25 cellular contexts compared by ENCODE assay signal in genomic region chr12:54521291-54522062, GRCh38. TPM values are rescaled to one million over a fixed set of nuclear protein-coding genes. Genes with fewer than 3 reads are reported as not detected.
DNase-seq lines count a peak whose midpoint lies in the region; ATAC-seq and TF ChIP-seq lines count a peak whose summit lies in the region.
"Had no signal": no experiment of that assay in that cellular context is flagged by ENCODE, and none has a peak within 500 bp of the region (broad histone marks: within the 10 kb centered on the region; RNA-seq: fewer than 3 reads in every experiment).

No MANE protein-coding gene starts in this region.

- peaks cover 70% of the 10 kb centered on the region for H3K36me3 Mint-ChIP-seq in activated T-cell treated with anti-CD3 and anti-CD28 coated beads, Interleukin-2, amount 50 U/mL, for 4 hours (ENCODE audit: insufficient read depth)
- H3K36me3 Mint-ChIP-seq in immature natural killer cell: peaks cover 47 to 96% (median 64%) of the 10 kb centered on the region in 3 donors
- H3K36me3 Mint-ChIP-seq in stimulated activated naive B cell treated with anti-CD40 and anti-IgM and Interleukin-4, amounts not matched to agents 10 μg/mL and 1 μg/mL and 100 μg/mL, for 72 hours: peaks cover 50 to 63% of the 10 kb centered on the region in 2 donors
- no peaks in the 10 kb centered on the region for H3K36me3 Mint-ChIP-seq in Calu3 (ENCODE audit: insufficient read depth, unreplicated experiment)
- H3K36me3 Mint-ChIP-seq: brain, neural progenitor cell had no signal

- peak; percentile 16 to 25 (median 24) for DNase-seq in stimulated activated CD4-positive, alpha-beta T cell treated with anti-CD3 and anti-CD28 coated beads, Interleukin-12 subunit alpha, Interleukin-12 subunit beta, amount 100 ng/mL, for 48 hours (ENCODE audit: low read depth in 2 of 3, low spot score in 1 of 3)
- DNase-seq in stimulated activated CD4-positive, alpha-beta T cell treated with anti-CD3 and anti-CD28 coated beads, Interleukin-4, amount 100 ng/mL, for 1 hour: no peak
- no peak for DNase-seq in activated T-cell treated with anti-CD3 and anti-CD28 coated beads, Interleukin-2, amount 50 U/mL, for 4 hours
- DNase-seq in immature natural killer cell (no peak), Calu3 (no peak), testis (no peak)
- DNase-seq in stimulated activated naive B cell treated with anti-CD40 and anti-IgM and Interleukin-4, amounts not matched to agents 10 μg/mL and 1 μg/mL and 100 μg/mL, for 72 hours: no peak
- DNase-seq: activated CD8-positive, alpha-beta memory T cell treated with anti-CD3 and anti-CD28 coated beads, Interleukin-2, amount 50 U/mL, for 48 hours; CD8-positive, alpha-beta memory T cell; DMS53; effector CD8-positive, alpha-beta T cell; GF-D8; hypothalamus; midbrain; NCI-H446 treated with DMSO at 0.1 percent for 48 hours; PC-3; Right ventricle myocardium superior had no signal

- intact Hi-C loops in Calu3 (cut with micrococcal nuclease; ENCODE audit: unreplicated experiment): no loop called here
- intact Hi-C loops in testis (cut with DNase I; ENCODE audit: low total_unique reads): no loop called here

- no peaks in the 10 kb centered on the region for H3K9me3 Mint-ChIP-seq in activated T-cell treated with anti-CD3 and anti-CD28 coated beads, Interleukin-2, amount 50 U/mL, for 4 hours
- H3K9me3 Mint-ChIP-seq in immature natural killer cell (no peaks in the 10 kb centered on the region), Calu3 (ENCODE audit: low read depth, unreplicated experiment) (no peaks in the 10 kb centered on the region)
- no peaks in the 10 kb centered on the region for H3K9me3 Mint-ChIP-seq in stimulated activated naive B cell treated with anti-CD40 and anti-IgM and Interleukin-4, amounts not matched to agents 10 μg/mL and 1 μg/mL and 100 μg/mL, for 72 hours
- H3K9me3 Mint-ChIP-seq: brain; CD8-positive, alpha-beta memory T cell; neural progenitor cell had no signal

- H3K4me3 Mint-ChIP-seq in activated T-cell treated with anti-CD3 and anti-CD28 coated beads, Interleukin-2, amount 50 U/mL, for 4 hours: peak overlapping the region; percentile 33
- H3K4me3 Mint-ChIP-seq in immature natural killer cell (no peak overlapping the region), Calu3 (ENCODE audit: low read depth, unreplicated experiment) (no peak overlapping the region)
- H3K4me3 Mint-ChIP-seq in stimulated activated naive B cell treated with anti-CD40 and anti-IgM and Interleukin-4, amounts not matched to agents 10 μg/mL and 1 μg/mL and 100 μg/mL, for 72 hours: no peak overlapping the region
- H3K4me3 Mint-ChIP-seq: brain; CD8-positive, alpha-beta memory T cell; neural progenitor cell had no signal

- ATAC-seq in activated T-cell treated with anti-CD3 and anti-CD28 coated beads, Interleukin-2, amount 50 U/mL, for 4 hours: peak; percentile 44 to 56
- peak in 1 of 2 donors; percentile 43 for ATAC-seq in stimulated activated naive B cell treated with anti-CD40 and anti-IgM and Interleukin-4, amounts not matched to agents 10 μg/mL and 1 μg/mL and 100 μg/mL, for 72 hours (replicated peaks)
- ATAC-seq: HCT116, PC-3 had no signal

- no peak for TF ChIP-seq POLR2A in testis (IDR thresholded peaks at IDR 0.05)

- H3K27me3 Mint-ChIP-seq in activated T-cell treated with anti-CD3 and anti-CD28 coated beads, Interleukin-2, amount 50 U/mL, for 4 hours (ENCODE audit: low read depth): no peaks in the 10 kb centered on the region
- H3K27me3 Mint-ChIP-seq in immature natural killer cell (ENCODE audit: low read depth in 3 of 3) (peaks cover 0 to 4% (median 2%) of the 10 kb centered on the region in 3 donors), Calu3 (ENCODE audit: unreplicated experiment) (peaks cover 87% of the 10 kb centered on the region)
- no peaks in the 10 kb centered on the region for H3K27me3 Mint-ChIP-seq in stimulated activated naive B cell treated with anti-CD40 and anti-IgM and Interleukin-4, amounts not matched to agents 10 μg/mL and 1 μg/mL and 100 μg/mL, for 72 hours
- H3K27me3 Mint-ChIP-seq: CD8-positive, alpha-beta memory T cell had no signal

- no peak overlapping the region for H3K4me3 ChIP-seq in testis
- H3K4me3 ChIP-seq: neural progenitor cell, vagina had no signal

- BruUV-seq in Calu3 (replicated peaks; lab: Mats Ljungman, UMichigan): no TSS peak

- 76 to 82% methylated on average over 2 of the region's 2 CpGs for WGBS in testis, 2 donors

- no peaks in the 10 kb centered on the region for H3K4me1 ChIP-seq in testis
- H3K4me1 ChIP-seq: neural progenitor cell, vagina had no signal

- CTCF ChIA-PET in Calu3 (lab: Charles Lee): no interaction called here

- H3K36me3 ChIP-seq in testis (ENCODE audit: low read depth, missing control alignments): no peaks in the 10 kb centered on the region
- H3K36me3 ChIP-seq: neural progenitor cell, vagina had no signal

- no peak for TF ChIP-seq CTCF in Calu3 (IDR thresholded peaks at IDR 0.05; ENCODE audit: unreplicated experiment)
- TF ChIP-seq CTCF in testis (IDR thresholded peaks at IDR 0.05): no peak

- no peaks in the 10 kb centered on the region for H3K9me3 ChIP-seq in testis
- H3K9me3 ChIP-seq: vagina had no signal

- no peaks in the 10 kb centered on the region for H3K27me3 ChIP-seq in testis
- H3K27me3 ChIP-seq: vagina had no signal

- H3K27ac Mint-ChIP-seq in immature natural killer cell (peak overlapping the region in 4 of 6 donors; percentile 28 to 68 (median 39)), Calu3 (ENCODE audit: unreplicated experiment) (no peak overlapping the region)
- peak overlapping the region; percentile 81 for H3K27ac Mint-ChIP-seq in stimulated activated naive B cell treated with anti-CD40 and anti-IgM and Interleukin-4, amounts not matched to agents 10 μg/mL and 1 μg/mL and 100 μg/mL, for 72 hours
- H3K27ac Mint-ChIP-seq: brain, neural progenitor cell, progenitor cell of endocrine pancreas had no signal

- H3K4me1 Mint-ChIP-seq in activated T-cell treated with anti-CD3 and anti-CD28 coated beads, Interleukin-2, amount 50 U/mL, for 4 hours (ENCODE audit: low read depth): peaks cover 28% of the 10 kb centered on the region
- H3K4me1 Mint-ChIP-seq in immature natural killer cell (no peaks in the 10 kb centered on the region), Calu3 (ENCODE audit: low read depth, unreplicated experiment) (no peaks in the 10 kb centered on the region)
- peaks cover 11 to 34% of the 10 kb centered on the region in 2 donors for H3K4me1 Mint-ChIP-seq in stimulated activated naive B cell treated with anti-CD40 and anti-IgM and Interleukin-4, amounts not matched to agents 10 μg/mL and 1 μg/mL and 100 μg/mL, for 72 hours
- H3K4me1 Mint-ChIP-seq: neural progenitor cell had no signal

- H3K27ac ChIP-seq in testis: no peak overlapping the region
- H3K27ac ChIP-seq: neural progenitor cell, vagina had no signal

RNA-seq across cellular contexts. Expression of gene NCKAP1L, which starts 23.9 kb away (rescaled TPM):
- 10 to 100 TPM; 60.5 to 83.7 (median 79.9) TPM for total RNA-seq in activated T-cell treated with anti-CD3 and anti-CD28 coated beads, Interleukin-2, amount 50 U/mL, for 4 hours
- polyA plus RNA-seq in immature natural killer cell (100 to 1,000 TPM in 2 of 3 donors, 10 to 100 TPM in 1; 90.8 to 138 (median 137) TPM), testis (ENCODE audit: insufficient read depth, low read depth, low replicate concordance) (9.0 TPM)
- total RNA-seq in Calu3 (2022) (not detected in 2 replicates), testis (1 to 10 TPM; 4.0 to 5.0 TPM)
- total RNA-seq: MCF 10A, PC-3, progenitor cell of endocrine pancreas had no signal

RNA-seq across cellular contexts. Expression of gene PDE1B, which starts 27.9 kb away (rescaled TPM):
- total RNA-seq in activated T-cell treated with anti-CD3 and anti-CD28 coated beads, Interleukin-2, amount 50 U/mL, for 4 hours: 1 to 10 TPM; 6.9 to 8.7 (median 7.9) TPM
- polyA plus RNA-seq in immature natural killer cell (under 1 TPM in 2 of 3 donors, not detected in 1; 0.18 to 0.56 TPM), testis (ENCODE audit: insufficient read depth, low read depth, low replicate concordance) (5.4 TPM)
- total RNA-seq in Calu3 (2022) (not detected in 2 replicates), testis (1 to 10 TPM; 3.4 to 4.1 TPM)
- total RNA-seq: MCF 10A, PC-3 had no signal

RNA-seq across cellular contexts. Expression of gene GTSF1, which starts 48.1 kb away (rescaled TPM):
- total RNA-seq in activated T-cell treated with anti-CD3 and anti-CD28 coated beads, Interleukin-2, amount 50 U/mL, for 4 hours: 10 to 100 TPM in 1 of 3 donors, 1 to 10 TPM in 2; 2.5 to 11.6 (median 7.9) TPM
- polyA plus RNA-seq in immature natural killer cell: 10 to 100 TPM; 14.1 to 22.7 (median 16.6) TPM
- 85.7 and 94.5 TPM in 2 replicates for total RNA-seq in Calu3 (2022)
- total RNA-seq in testis: 100 to 1,000 TPM; 109 to 191 TPM
- polyA plus RNA-seq in testis (ENCODE audit: insufficient read depth, low read depth, low replicate concordance): 456 TPM
- total RNA-seq: frontal cortex, MCF 10A, PC-3, progenitor cell of endocrine pancreas, Right ventricle myocardium superior, temporal lobe had no signal

Comparison
In these comparisons a context has a peak if more than half of its experiments do, and no peak if none do; other contexts are left out.
1. DNase-seq: peak in stimulated activated CD4-positive, alpha-beta T cell treated with anti-CD3 and anti-CD28 coated beads, Interleukin-12 subunit alpha, Interleukin-12 subunit beta, amount 100 ng/mL, for 48 hours (3 of 3); none in stimulated activated CD4-positive, alpha-beta T cell treated with anti-CD3 and anti-CD28 coated beads, Interleukin-4, amount 100 ng/mL, for 1 hour (single experiment), activated T-cell treated with anti-CD3 and anti-CD28 coated beads, Interleukin-2, amount 50 U/mL, for 4 hours (single experiment), immature natural killer cell (0 of 3), stimulated activated naive B cell treated with anti-CD40 and anti-IgM and Interleukin-4, amounts not matched to agents 10 μg/mL and 1 μg/mL and 100 μg/mL, for 72 hours (single experiment), Calu3 (single experiment) and testis (single experiment).
2. RNA of gene NCKAP1L, which starts 23.9 kb away (total RNA-seq): 60.5 to 83.7 TPM in activated T-cell treated with anti-CD3 and anti-CD28 coated beads, Interleukin-2, amount 50 U/mL, for 4 hours; 4.0 to 5.0 TPM in testis and not detected in Calu3; every median in the first group is over 10 times any median in the second.